In the genomic region with DNA sequence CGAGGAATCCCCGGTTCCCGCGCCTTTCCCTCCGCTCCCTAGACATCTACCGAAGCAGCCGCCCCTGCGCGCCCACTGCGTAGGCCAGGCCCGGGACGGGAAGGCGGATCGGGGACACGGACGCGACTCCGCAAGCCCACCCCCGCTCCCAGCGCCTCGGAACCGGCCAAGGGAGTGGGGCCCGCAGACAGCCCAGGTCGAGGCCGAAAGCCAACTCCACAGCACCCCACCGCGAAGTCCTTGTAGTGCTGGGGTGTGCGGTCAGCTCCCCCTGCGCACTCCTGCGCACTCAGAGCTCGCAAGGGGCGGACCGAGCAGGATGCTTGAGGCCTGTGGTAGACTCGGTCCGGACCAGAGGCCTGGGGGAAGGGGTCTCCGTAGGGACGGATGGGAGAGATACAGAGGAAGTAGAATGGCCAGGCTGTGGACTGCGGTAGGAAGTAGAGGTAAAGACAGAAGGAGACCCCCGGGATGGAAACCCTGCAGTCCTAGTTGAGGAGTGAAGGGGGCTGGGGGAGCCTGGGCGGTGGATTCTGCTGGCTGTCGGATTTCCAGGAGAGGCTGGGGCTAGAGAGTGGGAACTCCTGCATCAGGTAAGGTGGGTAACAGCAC, we compare ENCODE assay signal across 1 cellular context.
TF ChIP-seq lines count a peak whose summit lies in the region.

No MANE protein-coding gene starts in this region.

TF ChIP-seq in K562, 482 proteins besides CTCF, POLR2A, EP300 and RAD21 (continued from another document):
- no peak for TF ChIP-seq KAT7 (CRISPR knock-in tag; IDR thresholded peaks at IDR 0.05; ENCODE audit: borderline replicate concordance)
- TF ChIP-seq ZNF133 (CRISPR knock-in tag; IDR thresholded peaks at IDR 0.05): peak; percentile 37; the same call in 1 of the 2 replicates
- 0 out of 4 replicates have a peak, but pooled peaks of 1 of the 2 experiments have one; percentile 10 for TF ChIP-seq MCM7 (IDR thresholded peaks at IDR 0.05)
- TF ChIP-seq, protein P1, sequence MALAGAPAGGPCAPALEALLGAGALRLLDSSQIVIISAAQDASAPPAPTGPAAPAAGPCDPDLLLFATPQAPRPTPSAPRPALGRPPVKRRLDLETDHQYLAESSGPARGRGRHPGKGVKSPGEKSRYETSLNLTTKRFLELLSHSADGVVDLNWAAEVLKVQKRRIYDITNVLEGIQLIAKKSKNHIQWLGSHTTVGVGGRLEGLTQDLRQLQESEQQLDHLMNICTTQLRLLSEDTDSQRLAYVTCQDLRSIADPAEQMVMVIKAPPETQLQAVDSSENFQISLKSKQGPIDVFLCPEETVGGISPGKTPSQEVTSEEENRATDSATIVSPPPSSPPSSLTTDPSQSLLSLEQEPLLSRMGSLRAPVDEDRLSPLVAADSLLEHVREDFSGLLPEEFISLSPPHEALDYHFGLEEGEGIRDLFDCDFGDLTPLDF (CRISPR knock-in tag; IDR thresholded peaks at IDR 0.05): no peak
- no peak for TF ChIP-seq THAP7 (CRISPR knock-in tag; IDR thresholded peaks at IDR 0.05)
- peak; percentile 79; the same call in 1 of the 2 replicates for TF ChIP-seq ZC3H4 (CRISPR knock-in tag; IDR thresholded peaks at IDR 0.05; ENCODE audit: borderline replicate concordance)
- TF ChIP-seq, protein P2, sequence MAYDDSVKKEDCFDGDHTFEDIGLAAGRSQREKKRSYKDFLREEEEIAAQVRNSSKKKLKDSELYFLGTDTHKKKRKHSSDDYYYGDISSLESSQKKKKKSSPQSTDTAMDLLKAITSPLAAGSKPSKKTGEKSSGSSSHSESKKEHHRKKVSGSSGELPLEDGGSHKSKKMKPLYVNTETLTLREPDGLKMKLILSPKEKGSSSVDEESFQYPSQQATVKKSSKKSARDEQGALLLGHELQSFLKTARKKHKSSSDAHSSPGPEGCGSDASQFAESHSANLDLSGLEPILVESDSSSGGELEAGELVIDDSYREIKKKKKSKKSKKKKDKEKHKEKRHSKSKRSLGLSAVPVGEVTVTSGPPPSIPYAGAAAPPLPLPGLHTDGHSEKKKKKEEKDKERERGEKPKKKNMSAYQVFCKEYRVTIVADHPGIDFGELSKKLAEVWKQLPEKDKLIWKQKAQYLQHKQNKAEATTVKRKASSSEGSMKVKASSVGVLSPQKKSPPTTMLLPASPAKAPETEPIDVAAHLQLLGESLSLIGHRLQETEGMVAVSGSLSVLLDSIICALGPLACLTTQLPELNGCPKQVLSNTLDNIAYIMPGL (CRISPR knock-in tag; IDR thresholded peaks at IDR 0.05): 0 out of 2 replicates have a peak, but pooled peaks have one; percentile 62
- TF ChIP-seq ZNF431 (CRISPR knock-in tag; IDR thresholded peaks at IDR 0.05): 0 out of 2 replicates have a peak, but pooled peaks have one; percentile 48
- TF ChIP-seq HNRNPLL (IDR thresholded peaks at IDR 0.05; ENCODE audit: low read depth, low read length, poor library complexity, severe bottlenecking): peak; percentile 14
- peak; percentile 25; the same call in 1 of the 2 replicates for TF ChIP-seq EGR1 (conservative IDR thresholded peaks at IDR 0.05)
- peak; percentile 80 for TF ChIP-seq PCBP1 (IDR thresholded peaks at IDR 0.05; ENCODE audit: low read depth, low read length, poor library complexity, severe bottlenecking)
- 0 out of 2 replicates have a peak, but pooled peaks have one; percentile 5 for TF ChIP-seq MCM3 (IDR thresholded peaks at IDR 0.05)
- 0 out of 2 replicates have a peak, but pooled peaks have one; percentile 29 for TF ChIP-seq HDAC6 (IDR thresholded peaks at IDR 0.05; ENCODE audit: low read depth, low read length)
- TF ChIP-seq, protein P3, sequence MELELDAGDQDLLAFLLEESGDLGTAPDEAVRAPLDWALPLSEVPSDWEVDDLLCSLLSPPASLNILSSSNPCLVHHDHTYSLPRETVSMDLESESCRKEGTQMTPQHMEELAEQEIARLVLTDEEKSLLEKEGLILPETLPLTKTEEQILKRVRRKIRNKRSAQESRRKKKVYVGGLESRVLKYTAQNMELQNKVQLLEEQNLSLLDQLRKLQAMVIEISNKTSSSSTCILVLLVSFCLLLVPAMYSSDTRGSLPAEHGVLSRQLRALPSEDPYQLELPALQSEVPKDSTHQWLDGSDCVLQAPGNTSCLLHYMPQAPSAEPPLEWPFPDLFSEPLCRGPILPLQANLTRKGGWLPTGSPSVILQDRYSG (tag; conservative IDR thresholded peaks at IDR 0.05; ENCODE audit: low read depth): no peak
- TF ChIP-seq EWSR1 (IDR thresholded peaks at IDR 0.05; ENCODE audit: borderline replicate concordance, low read depth, partially characterized antibody): no peak
- TF ChIP-seq, protein P4, sequence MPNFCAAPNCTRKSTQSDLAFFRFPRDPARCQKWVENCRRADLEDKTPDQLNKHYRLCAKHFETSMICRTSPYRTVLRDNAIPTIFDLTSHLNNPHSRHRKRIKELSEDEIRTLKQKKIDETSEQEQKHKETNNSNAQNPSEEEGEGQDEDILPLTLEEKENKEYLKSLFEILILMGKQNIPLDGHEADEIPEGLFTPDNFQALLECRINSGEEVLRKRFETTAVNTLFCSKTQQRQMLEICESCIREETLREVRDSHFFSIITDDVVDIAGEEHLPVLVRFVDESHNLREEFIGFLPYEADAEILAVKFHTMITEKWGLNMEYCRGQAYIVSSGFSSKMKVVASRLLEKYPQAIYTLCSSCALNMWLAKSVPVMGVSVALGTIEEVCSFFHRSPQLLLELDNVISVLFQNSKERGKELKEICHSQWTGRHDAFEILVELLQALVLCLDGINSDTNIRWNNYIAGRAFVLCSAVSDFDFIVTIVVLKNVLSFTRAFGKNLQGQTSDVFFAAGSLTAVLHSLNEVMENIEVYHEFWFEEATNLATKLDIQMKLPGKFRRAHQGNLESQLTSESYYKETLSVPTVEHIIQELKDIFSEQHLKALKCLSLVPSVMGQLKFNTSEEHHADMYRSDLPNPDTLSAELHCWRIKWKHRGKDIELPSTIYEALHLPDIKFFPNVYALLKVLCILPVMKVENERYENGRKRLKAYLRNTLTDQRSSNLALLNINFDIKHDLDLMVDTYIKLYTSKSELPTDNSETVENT (CRISPR knock-in tag; IDR thresholded peaks at IDR 0.05): 0 out of 2 replicates have a peak, but pooled peaks have one; percentile 29
- peak; percentile 31; the same call in 1 of the 2 replicates for TF ChIP-seq STAG1 (CRISPR knock-in tag; IDR thresholded peaks at IDR 0.05; ENCODE audit: borderline replicate concordance)
- TF ChIP-seq, protein P5, sequence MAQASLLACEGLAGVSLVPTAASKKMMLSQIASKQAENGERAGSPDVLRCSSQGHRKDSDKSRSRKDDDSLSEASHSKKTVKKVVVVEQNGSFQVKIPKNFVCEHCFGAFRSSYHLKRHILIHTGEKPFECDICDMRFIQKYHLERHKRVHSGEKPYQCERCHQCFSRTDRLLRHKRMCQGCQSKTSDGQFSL (CRISPR knock-in tag; IDR thresholded peaks at IDR 0.05): peak; percentile 42; the same call in 1 of the 2 replicates
- TF ChIP-seq, protein P5 (tag; IDR thresholded peaks at IDR 0.05): no peak
- no peak for TF ChIP-seq TOE1 (IDR thresholded peaks at IDR 0.05; ENCODE audit: borderline replicate concordance)
- no peak for TF ChIP-seq TOE1 (CRISPR knock-in tag; IDR thresholded peaks at IDR 0.05; ENCODE audit: borderline replicate concordance, low read depth)
- no peak for TF ChIP-seq ZNF75A (CRISPR knock-in tag; IDR thresholded peaks at IDR 0.05)
- no peak for TF ChIP-seq SRSF7 (optimal IDR thresholded peaks at IDR 0.05; ENCODE audit: low read depth, low read length)
- 0 out of 2 replicates have a peak, but pooled peaks have one; percentile 2 for TF ChIP-seq ZNF511 (CRISPR knock-in tag; IDR thresholded peaks at IDR 0.05)
- no peak for TF ChIP-seq NFRKB (IDR thresholded peaks at IDR 0.05; ENCODE audit: low read depth)
- no peak for TF ChIP-seq TEAD4 (IDR thresholded peaks at IDR 0.05; ENCODE audit: low read length)
- 0 out of 2 replicates have a peak, but pooled peaks have one; percentile 36 for TF ChIP-seq TEAD4 (CRISPR knock-in tag; IDR thresholded peaks at IDR 0.05; ENCODE audit: borderline replicate concordance)
- TF ChIP-seq PURB (CRISPR knock-in tag; IDR thresholded peaks at IDR 0.05; ENCODE audit: low read depth): peak; percentile 38; the same call in 1 of the 2 replicates
- no peak for TF ChIP-seq HOMEZ (CRISPR knock-in tag; IDR thresholded peaks at IDR 0.05)
TF ChIP-seq in K562: peak in this region for 20.
